In genomic region chr17:75979705-75980187, GRCh38 we compare ENCODE assay signal across 8 cellular contexts. TPM values are rescaled to one million over a fixed set of nuclear protein-coding genes. Genes with fewer than 3 reads are reported as not detected.
A peak's percentile ranks its signal among the peaks of the same experiment; 100 is the strongest.
DNase-seq lines count a peak whose midpoint lies in the region; ATAC-seq, FAIRE-seq and TF ChIP-seq lines count a peak whose summit lies in the region.

No MANE protein-coding gene starts in this region.

- H3K27me3 ChIP-seq in H9 (ENCODE audit: insufficient read depth, low read length) (no peaks in the 10 kb centered on the region), SK-N-SH (ENCODE audit: insufficient read depth) (no peaks in the 10 kb centered on the region), pancreas (no peaks in the 10 kb centered on the region)

- ATAC-seq in pancreas: peak; percentile 1 to 11 (median 4)

- H3K56ac ChIP-seq in H9 (ENCODE audit: insufficient read length, low read depth, low read length): no peak overlapping the region

- no peak overlapping the region for H2AFZ ChIP-seq in H9 (ENCODE audit: low read length)
- H2AFZ ChIP-seq in SK-N-SH (ENCODE audit: low read depth): peak overlapping the region; percentile 92; the same call in 1 of the 2 replicates

- H3K27ac ChIP-seq in H9 (ENCODE audit: insufficient read length, low read depth, low read length): peak overlapping the region; percentile 80
- H3K27ac ChIP-seq in SK-N-SH (ENCODE audit: low read depth in 2 of 2, low read length in 1 of 2): peak overlapping the region; percentile 96 to 98
- peak overlapping the region; percentile 87 to 99 (median 95) for H3K27ac ChIP-seq in pancreas

- H2BK5ac ChIP-seq in H9 (ENCODE audit: insufficient read length, low read length): no peak overlapping the region

- no peaks in the 10 kb centered on the region for H3K79me1 ChIP-seq in H9 (ENCODE audit: insufficient read depth, low read depth, low read length, poor library complexity, severe bottlenecking)

- no peak for FAIRE-seq in pancreas (lab: Jason Lieb, UNC)

- H4K8ac ChIP-seq in H9 (replicated peaks; ENCODE audit: insufficient read length, low read depth, low read length): no peak overlapping the region

- peaks cover 8% of the 10 kb centered on the region; the same call in 1 of the 2 replicates for H3K4me1 ChIP-seq in H9 (ENCODE audit: insufficient read depth, low read length)
- H3K4me1 ChIP-seq in SK-N-SH (ENCODE audit: control insufficient read depth in 1 of 2, insufficient read depth in 2 of 2, low read depth in 1 of 2, low read length in 1 of 2): peaks cover 0 to 20% of the 10 kb centered on the region in 2 experiments; a peak in 3 of 4 replicates
- H3K4me1 ChIP-seq in pancreas: peaks cover 34 to 68% (median 55%) of the 10 kb centered on the region in 3 donors

- no peak for TF ChIP-seq RAD21 in SK-N-SH (IDR thresholded peaks at IDR 0.05; ENCODE audit: low read length)

- H3F3A ChIP-seq in SK-N-SH (replicated peaks; ENCODE audit: insufficient read depth): peaks cover 44% of the 10 kb centered on the region

- H3K27ac Mint-ChIP-seq in CD14-positive monocyte: peak overlapping the region; percentile 98 to 100 (median 99)
- peak overlapping the region; percentile 99 to 100 (median 100) for H3K27ac Mint-ChIP-seq in H9

- H2BK15ac ChIP-seq in H9 (ENCODE audit: low read depth, low read length): no peak overlapping the region

- H3K4me1 Mint-ChIP-seq in CD14-positive monocyte (peaks cover 53% of the 10 kb centered on the region), H9 (peaks cover 58 to 64% of the 10 kb centered on the region in 2 experiments)

- H3K9me3 Mint-ChIP-seq in CD14-positive monocyte (no peaks in the 10 kb centered on the region), H9 (no peaks in the 10 kb centered on the region)

- H3K4ac ChIP-seq in H9 (ENCODE audit: low read depth, low read length): no peak overlapping the region; the same call in 1 of the 2 replicates

- no peak overlapping the region for H2BK12ac ChIP-seq in H9 (ENCODE audit: insufficient read length, low read depth, low read length)

- H3K36me3 Mint-ChIP-seq in CD14-positive monocyte (peaks cover 16 to 28% of the 10 kb centered on the region in 2 donors), H9 (ENCODE audit: insufficient read depth in 1 of 3, low read depth in 3 of 3) (peaks cover 7 to 18% (median 17%) of the 10 kb centered on the region in 3 experiments; a peak in 6 of 7 replicates)

- POLR2A ChIA-PET in SK-N-SH (lab: Yijun Ruan, JAX): no interaction called here

- H3K9ac ChIP-seq in H9 (ENCODE audit: extremely low read depth, insufficient read length, low read length) (peak overlapping the region; percentile 79), SK-N-SH (peak overlapping the region; percentile 93)

- peak overlapping the region; percentile 91 for H3K14ac ChIP-seq in H9 (ENCODE audit: insufficient read depth, low read length)

- peaks cover 11% of the 10 kb centered on the region for H3K23me2 ChIP-seq in H9 (ENCODE audit: insufficient read length, low read depth, low read length, poor library complexity, severe bottlenecking)

- TF ChIP-seq CTCF in CD14-positive monocyte (IDR thresholded peaks at IDR 0.05): no peak
- TF ChIP-seq CTCF in H9 (conservative IDR thresholded peaks at IDR 0.05): no peak
- TF ChIP-seq CTCF in SK-N-SH (IDR thresholded peaks at IDR 0.05): no peak
- TF ChIP-seq CTCF in fibroblast of mammary gland (conservative IDR thresholded peaks at IDR 0.05; ENCODE audit: control insufficient read depth, insufficient read depth, low read depth, low read length): no peak
- no peak for TF ChIP-seq CTCF in pancreas (IDR thresholded peaks at IDR 0.05)

- no peaks in the 10 kb centered on the region for H4K20me1 ChIP-seq in H9 (ENCODE audit: control insufficient read depth, insufficient read depth, insufficient read length)
- H4K20me1 ChIP-seq in SK-N-SH (ENCODE audit: insufficient read depth): no peaks in the 10 kb centered on the region

- no peak overlapping the region for H3T11ph ChIP-seq in H9 (ENCODE audit: low read length)

- H3K4me3 Mint-ChIP-seq in CD14-positive monocyte: peak overlapping the region; percentile 93 to 99
- H3K4me3 Mint-ChIP-seq in H9: peak overlapping the region; percentile 93 to 95

- H4K91ac ChIP-seq in H9 (ENCODE audit: insufficient read length, low read depth, low read length): no peak overlapping the region

- no peak overlapping the region for H3K23ac ChIP-seq in H9 (ENCODE audit: insufficient read length, low read depth, low read length)

- H3K9me3 ChIP-seq in H9 (ENCODE audit: control insufficient read depth, low read depth, low read length) (no peaks in the 10 kb centered on the region), SK-N-SH (no peaks in the 10 kb centered on the region), pancreas (no peaks in the 10 kb centered on the region)

- CTCF ChIA-PET in SK-N-SH (lab: Yijun Ruan, JAX): interaction anchor here (1.3 to 1.8 kb wide), 3 partner anchors 21 to 35 kb away, joined by 5 to 13 read pairs (median 6); partner anchors contain the start of gene CDK3

- H3K18ac ChIP-seq in H9 (ENCODE audit: insufficient read length, low read depth, low read length): peak overlapping the region; percentile 91

- H3K4me2 ChIP-seq in H9 (ENCODE audit: insufficient read depth, insufficient read length, low read length): peak overlapping the region; percentile 93
- peak overlapping the region; percentile 88 for H3K4me2 ChIP-seq in SK-N-SH

- H2BK20ac ChIP-seq in H9 (ENCODE audit: low read depth, low read length, poor library complexity, severe bottlenecking): no peak overlapping the region

- H2BK120ac ChIP-seq in H9 (ENCODE audit: low read depth, low read length, poor library complexity, severe bottlenecking): no peak overlapping the region

- peaks cover 1% of the 10 kb centered on the region; the same call in 1 of the 2 replicates for H3K79me2 ChIP-seq in H9 (ENCODE audit: insufficient read depth, low read length)
- peaks cover 59% of the 10 kb centered on the region for H3K79me2 ChIP-seq in SK-N-SH (ENCODE audit: insufficient read depth)

- intact Hi-C loops in CD14-positive monocyte (cut with micrococcal nuclease) (loop anchor here in 1 of 2 donors (10.0 kb wide), 1 partner anchor 195 kb away; the partner anchor contains the start of gene UNK), pancreas (cut with DNase I) (no loop called here)

- no peak overlapping the region for H4K5ac ChIP-seq in H9 (ENCODE audit: insufficient read length, low read depth, low read length)

- H3K27me3 Mint-ChIP-seq in CD14-positive monocyte (ENCODE audit: low read depth in 3 of 3): no peaks in the 10 kb centered on the region
- H3K27me3 Mint-ChIP-seq in H9 (ENCODE audit: low read depth): no peaks in the 10 kb centered on the region

- WGBS in H9 (ENCODE audit: extremely low coverage, insufficient read length, low lambda C conversion rate): no CpG with 5 or more reads among the region's 19 CpGs
- 7% methylated on average over 19 of the region's 19 CpGs for WGBS in SK-N-SH (ENCODE audit: low lambda C conversion rate)
- WGBS in pancreas, 2 donors: 6 to 7% methylated on average over 19 of the region's 19 CpGs

- no peak for TF ChIP-seq EP300 in SK-N-SH (IDR thresholded peaks at IDR 0.05; ENCODE audit: borderline replicate concordance in 1 of 2, low read depth in 1 of 2, low read length in 1 of 2)

- no peak overlapping the region for H2AK5ac ChIP-seq in H9 (ENCODE audit: insufficient read length, low read length)

- H3K36me3 ChIP-seq in SK-N-SH (replicated peaks in 1 of 2; ENCODE audit: control insufficient read depth in 1 of 2, insufficient read depth in 2 of 2, low read length in 1 of 2) (peaks cover 2 to 16% of the 10 kb centered on the region in 2 experiments), pancreas (no peaks in the 10 kb centered on the region)

- peak; percentile 49 for DNase-seq in CD14-positive monocyte (ENCODE audit: low spot score)
- no peak for DNase-seq in H9
- DNase-seq in SK-N-SH: no peak
- DNase-seq in fibroblast of mammary gland (ENCODE audit: low read depth): peak; percentile 87
- no peak for DNase-seq in pancreas
- DNase-seq in GM19240 (ENCODE audit: insufficient read length, low spot score): no peak
- no peak for DNase-seq in OCI-M2 (lab: John Stamatoyannopoulos, UW; ENCODE audit: unreplicated experiment)
- no peak for DNase-seq in middle frontal gyrus (ENCODE audit: extremely low spot score, low spot score)

- H3K9me2 ChIP-seq in SK-N-SH: no peaks in the 10 kb centered on the region

- H3K4me3 ChIP-seq in SK-N-SH (ENCODE audit: low read depth in 2 of 2, low read length in 1 of 2) (peak overlapping the region; percentile 68 to 87), fibroblast of mammary gland (ENCODE audit: control insufficient read depth, low read depth, low read length) (peak overlapping the region; percentile 88), pancreas (peak overlapping the region; percentile 47 to 89 (median 74))

RNA-seq across cellular contexts. Expression of gene TEN1, which starts 0.7 kb away (rescaled TPM):
- polyA plus RNA-seq in CD14-positive monocyte (10 to 100 TPM; 22.4 to 31.3 TPM), SK-N-SH (2012; rRNA removed) (33.6 and 38.1 TPM in 2 replicates), pancreas (10 to 100 TPM; 19.7 to 35.0 TPM)
- total RNA-seq in H9 (2021) (19.3 and 19.9 TPM in 2 replicates), pancreas (10 to 100 TPM in 5 of 6 donors, 1 to 10 TPM in 1; 6.9 to 12.9 (median 12.3) TPM)
- polyA plus RNA-seq in SK-N-SH (2012; cell fraction: cytosol; rRNA removed): 16.0 and 22.3 TPM in 2 replicates
- polyA plus RNA-seq in SK-N-SH (2012; cell fraction: nucleus; rRNA removed): 94.0 and 103 TPM in 2 replicates

RNA-seq across cellular contexts. Expression of gene ACOX1, which starts 0.8 kb away (rescaled TPM):
- polyA plus RNA-seq in CD14-positive monocyte (10 to 100 TPM; 49.2 to 49.7 TPM), SK-N-SH (2012; rRNA removed) (21.5 and 29.7 TPM in 2 replicates), pancreas (10 to 100 TPM; 16.3 to 25.4 TPM)
- total RNA-seq in H9 (2021) (27.2 and 27.4 TPM in 2 replicates), pancreas (10 to 100 TPM; 50.4 to 74.2 (median 59.4) TPM)
- polyA plus RNA-seq in SK-N-SH (2012; cell fraction: cytosol; rRNA removed): 16.2 and 19.6 TPM in 2 replicates
- polyA plus RNA-seq in SK-N-SH (2012; cell fraction: nucleus; rRNA removed): 35.9 and 44.1 TPM in 2 replicates

RNA-seq across cellular contexts. Expression of gene CDK3, which starts 20.9 kb away (rescaled TPM):
- polyA plus RNA-seq in CD14-positive monocyte: not detected
- 11.7 and 14.3 TPM in 2 replicates for total RNA-seq in H9 (2021)
- polyA plus RNA-seq in SK-N-SH (2012; rRNA removed): 14.6 and 22.1 TPM in 2 replicates
- polyA plus RNA-seq in SK-N-SH (2012; cell fraction: cytosol; rRNA removed): 2.8 and 4.4 TPM in 2 replicates
- 71.9 and 153 TPM in 2 replicates for polyA plus RNA-seq in SK-N-SH (2012; cell fraction: nucleus; rRNA removed)
- total RNA-seq in pancreas: 1 to 10 TPM; 1.9 to 6.3 (median 3.0) TPM
- polyA plus RNA-seq in pancreas: 10 to 100 TPM; 32.2 to 34.7 TPM

RNA-seq across cellular contexts. Expression of gene FBF1, which starts 38.9 kb away (rescaled TPM):
- polyA plus RNA-seq in CD14-positive monocyte: under 1 TPM; 0.32 to 0.62 TPM
- total RNA-seq in H9 (2021): 8.3 and 9.7 TPM in 2 replicates
- polyA plus RNA-seq in SK-N-SH (2012; rRNA removed): 19.0 and 19.7 TPM in 2 replicates
- 4.7 and 7.7 TPM in 2 replicates for polyA plus RNA-seq in SK-N-SH (2012; cell fraction: cytosol; rRNA removed)
- polyA plus RNA-seq in SK-N-SH (2012; cell fraction: nucleus; rRNA removed): 103 and 134 TPM in 2 replicates
- 10 to 100 TPM in 1 of 6 donors, 1 to 10 TPM in 5; 2.4 to 10.1 (median 3.9) TPM for total RNA-seq in pancreas
- 10 to 100 TPM in 1 of 2 donors, 1 to 10 TPM in 1; 7.7 to 24.8 TPM for polyA plus RNA-seq in pancreas

RNA-seq across cellular contexts. Expression of gene EVPL, which starts 47.4 kb away (rescaled TPM):
- polyA plus RNA-seq in CD14-positive monocyte (not detected), SK-N-SH (2012; rRNA removed) (0.15 and 0.23 TPM in 2 replicates), pancreas (10 to 100 TPM in 1 of 2 donors, 1 to 10 TPM in 1; 6.5 to 14.6 TPM)
- total RNA-seq in H9 (2021) (0.48 and 0.53 TPM in 2 replicates), pancreas (1 to 10 TPM; 1.3 to 3.5 (median 2.9) TPM)
- 0.09 and 0.16 TPM in 2 replicates for polyA plus RNA-seq in SK-N-SH (2012; cell fraction: cytosol; rRNA removed)
- polyA plus RNA-seq in SK-N-SH (2012; cell fraction: nucleus; rRNA removed): 0.26 and 0.42 TPM in 2 replicates

Comparison
In these comparisons a context has a peak if more than half of its experiments do, and no peak if none do; other contexts are left out.
1. DNase-seq: peak in CD14-positive monocyte (single experiment) and fibroblast of mammary gland (single experiment); none in H9 (single experiment), SK-N-SH (single experiment), pancreas (0 of 6), GM19240 (single experiment), OCI-M2 (single experiment) and middle frontal gyrus (single experiment).
2. Peak in every context shown above with its lines, with median percentiles within 50 percentile points of each other: H3K27ac ChIP-seq and H3K4me3 ChIP-seq.